Comparison of ENCODE assay signal across 8 cellular contexts in genomic region chr7:92831716-92832622, GRCh38. TPM values are rescaled to one million over a fixed set of nuclear protein-coding genes. Genes with fewer than 3 reads are reported as not detected.
DNase-seq lines count a peak whose midpoint lies in the region; ATAC-seq and TF ChIP-seq lines count a peak whose summit lies in the region.

No MANE protein-coding gene starts in this region.

- H3K9me3 ChIP-seq in ES-I3 (ENCODE audit: control insufficient read depth, insufficient read depth, low read length) (no peaks in the 10 kb centered on the region), MM.1S (replicated peaks; ENCODE audit: insufficient read depth, low read length) (no peaks in the 10 kb centered on the region), lower lobe of right lung (no peaks in the 10 kb centered on the region)

- H3K9ac ChIP-seq in ES-I3 (ENCODE audit: low read depth, low read length) (peak overlapping the region; percentile 70), MM.1S (ENCODE audit: low read length) (peak overlapping the region; percentile 93)

- H3K27ac ChIP-seq in MM.1S (ENCODE audit: low read length) (peak overlapping the region; percentile 91), brain microvascular endothelial cell (peak overlapping the region; percentile 85), lower lobe of right lung (peak overlapping the region; percentile 8), urinary bladder (ENCODE audit: low read depth) (no peak overlapping the region)

- H3K27me3 ChIP-seq in MM.1S (replicated peaks; ENCODE audit: insufficient read depth, low read length), result peaks cover 1% of the 10 kb centered on the region
- H3K27me3 ChIP-seq in brain microvascular endothelial cell (replicated peaks), result no peaks in the 10 kb centered on the region
- H3K27me3 ChIP-seq in lower lobe of right lung (ENCODE audit: low read depth), result no peaks in the 10 kb centered on the region

- 23% methylated on average over 8 of the region's 8 CpGs for WGBS in urinary bladder

- in situ Hi-C loops in brain microvascular endothelial cell (cut with HindIII; ENCODE audit: low pct_ligation_motif_present, low sequenced_read_pairs), result no loop called here

- H3K79me2 ChIP-seq in MM.1S (ENCODE audit: low read length), result peaks cover 91% of the 10 kb centered on the region

- peaks cover 18% of the 10 kb centered on the region for H3F3A ChIP-seq in MM.1S (ENCODE audit: insufficient read depth, low read length)

- no peak for TF ChIP-seq CTCF in MM.1S (IDR thresholded peaks at IDR 0.05; ENCODE audit: low read length)
- TF ChIP-seq CTCF in brain microvascular endothelial cell (IDR thresholded peaks at IDR 0.05; ENCODE audit: low read depth, low read length, missing control alignments), result no peak
- no peak for TF ChIP-seq CTCF in lower lobe of right lung (IDR thresholded peaks at IDR 0.05)

- H3K36me3 ChIP-seq in ES-I3 (ENCODE audit: insufficient read depth, low read length) (no peaks in the 10 kb centered on the region), MM.1S (replicated peaks; ENCODE audit: insufficient read depth, low read length) (peaks cover 3% of the 10 kb centered on the region; the same call in 1 of the 2 replicates), brain microvascular endothelial cell (replicated peaks) (peaks cover 18% of the 10 kb centered on the region), lower lobe of right lung (no peaks in the 10 kb centered on the region), urinary bladder (ENCODE audit: insufficient read depth) (no peaks in the 10 kb centered on the region)

- peak overlapping the region; percentile 90 for H3K4me3 ChIP-seq in MM.1S (ENCODE audit: low read length)
- peak overlapping the region; percentile 92 for H3K4me3 ChIP-seq in brain microvascular endothelial cell (ENCODE audit: low read depth, low read length)
- H3K4me3 ChIP-seq in lower lobe of right lung, result peak overlapping the region; percentile 83
- peak overlapping the region; percentile 74 for H3K4me3 ChIP-seq in urinary bladder (ENCODE audit: low read depth, low read length)

- intact Hi-C loops in lower lobe of right lung (cut with DNase I), result loop anchor here (10.0 kb wide), 1 partner anchor 137 kb away; no protein-coding TSS in a partner anchor

- DNase-seq in MM.1S, result peak; percentile 41
- peak; percentile 90 for DNase-seq in brain microvascular endothelial cell
- no peak for DNase-seq in lower lobe of right lung
- no peak for DNase-seq in NCI-H510A treated with DMSO at 0.1 percent for 48 hours (lab: John Stamatoyannopoulos, UW)
- DNase-seq in NCI-H2227 treated with DMSO at 0.1 percent for 48 hours (lab: John Stamatoyannopoulos, UW), result no peak

- ATAC-seq in lower lobe of right lung, result no peak
- no peak for ATAC-seq in GM18520 (IDR thresholded peaks at IDR 0.05; ENCODE audit: unreplicated experiment)

- H2AFZ ChIP-seq in MM.1S (ENCODE audit: low read length), result peak overlapping the region; percentile 57

- H3K4me2 ChIP-seq in MM.1S (ENCODE audit: low read depth, low read length), result peak overlapping the region; percentile 78

- peaks cover 25% of the 10 kb centered on the region for H3K4me1 ChIP-seq in ES-I3 (ENCODE audit: insufficient read depth, low read length)
- peaks cover 12% of the 10 kb centered on the region for H3K4me1 ChIP-seq in MM.1S (ENCODE audit: low read length)
- H3K4me1 ChIP-seq in lower lobe of right lung, result peaks cover 27% of the 10 kb centered on the region
- no peaks in the 10 kb centered on the region for H3K4me1 ChIP-seq in urinary bladder (ENCODE audit: insufficient read depth)

- H3K9me2 ChIP-seq in MM.1S (replicated peaks; ENCODE audit: insufficient read depth, low read length), result no peaks in the 10 kb centered on the region

- H4K20me1 ChIP-seq in MM.1S (ENCODE audit: insufficient read depth, low read length), result no peaks in the 10 kb centered on the region

RNA-seq across cellular contexts. Expression of gene CDK6, which starts 4.4 kb away (rescaled TPM):
- total RNA-seq in lower lobe of right lung (21.7 TPM), urinary bladder (120 TPM)
- 5.0 TPM for polyA plus RNA-seq in urinary bladder

Comparison
In these comparisons a context has a peak if more than half of its experiments do, and no peak if none do; other contexts are left out.
1. DNase-seq: peak in MM.1S (single experiment) and brain microvascular endothelial cell (single experiment); none in lower lobe of right lung (single experiment), NCI-H510A treated with DMSO at 0.1 percent for 48 hours (single experiment) and NCI-H2227 treated with DMSO at 0.1 percent for 48 hours (single experiment).
2. Peak in every context shown above with its lines, with median percentiles within 50 percentile points of each other: H3K4me3 ChIP-seq.